1 cellular context compared by ENCODE assay signal in genomic region chr1:29379438-29380073, GRCh38.
TF ChIP-seq lines count a peak whose summit lies in the region.

No MANE protein-coding gene starts in this region.

TF ChIP-seq in H1, 55 proteins besides CTCF, POLR2A, EP300 and RAD21 (continued from another document):
- no peak for TF ChIP-seq MAFK (IDR thresholded peaks at IDR 0.05; ENCODE audit: low read depth, low read length)
- no peak for TF ChIP-seq ATF3 (IDR thresholded peaks at IDR 0.05; ENCODE audit: insufficient read depth, low read depth, low read length)
- TF ChIP-seq GTF2F1 (IDR thresholded peaks at IDR 0.05; ENCODE audit: borderline replicate concordance, low read depth, low read length), result no peak
- TF ChIP-seq SIN3A (conservative IDR thresholded peaks at IDR 0.05 in 1 of 2, IDR thresholded peaks at IDR 0.05 in 1 of 2; ENCODE audit: low read depth in 1 of 2, low read length in 2 of 2), result no peak; a peak in 1 of 4 replicates
- TF ChIP-seq JUND (IDR thresholded peaks at IDR 0.05; ENCODE audit: low read length), result no peak
- no peak for TF ChIP-seq SRF (IDR thresholded peaks at IDR 0.05; ENCODE audit: low read depth, low read length)
- TF ChIP-seq SP2 (IDR thresholded peaks at IDR 0.05; ENCODE audit: low read length), result no peak
- no peak for TF ChIP-seq SP4 (IDR thresholded peaks at IDR 0.05; ENCODE audit: low read length)
- TF ChIP-seq SIX5 (IDR thresholded peaks at IDR 0.05; ENCODE audit: low read depth, low read length), result no peak
- TF ChIP-seq CHD2 (IDR thresholded peaks at IDR 0.05; ENCODE audit: low read length), result no peak
- TF ChIP-seq USF2 (IDR thresholded peaks at IDR 0.05; ENCODE audit: low read length), result no peak
- TF ChIP-seq SIRT6 (IDR thresholded peaks at IDR 0.05; ENCODE audit: low read length), result no peak
- TF ChIP-seq GABPA (IDR thresholded peaks at IDR 0.05; ENCODE audit: borderline replicate concordance, insufficient read depth, low read length), result peak; percentile 32; the same call in 1 of the 2 replicates
- no peak for TF ChIP-seq RFX5 (IDR thresholded peaks at IDR 0.05; ENCODE audit: borderline replicate concordance, low read depth, low read length)
- 0 out of 2 replicates have a peak, but pooled peaks have one; percentile 26 for TF ChIP-seq YY1 (IDR thresholded peaks at IDR 0.05; ENCODE audit: low read depth, low read length)
- no peak for TF ChIP-seq BCL11A (IDR thresholded peaks at IDR 0.05; ENCODE audit: low read depth in 2 of 2, low read length in 2 of 2)
- peak; percentile 87 for TF ChIP-seq TAF7 (optimal IDR thresholded peaks at IDR 0.05; ENCODE audit: borderline replicate concordance, low read depth, low read length)
- TF ChIP-seq ATF2 (IDR thresholded peaks at IDR 0.05; ENCODE audit: low read length), result 0 out of 2 replicates have a peak, but pooled peaks have one; percentile 26
- no peak for TF ChIP-seq PHF8 (conservative IDR thresholded peaks at IDR 0.05; ENCODE audit: low read depth, low read length)
- TF ChIP-seq CBX5 (IDR thresholded peaks at IDR 0.05; ENCODE audit: low read depth, low read length), result no peak
- TF ChIP-seq TBP (IDR thresholded peaks at IDR 0.05; ENCODE audit: low read depth, low read length), result no peak
- no peak for TF ChIP-seq FOSL1 (IDR thresholded peaks at IDR 0.05; ENCODE audit: insufficient read depth, low read depth, low read length)
- TF ChIP-seq RXRA (IDR thresholded peaks at IDR 0.05; ENCODE audit: insufficient read depth, low read depth, low read length), result no peak
- TF ChIP-seq KDM5A (IDR thresholded peaks at IDR 0.05; ENCODE audit: low read length), result no peak
- TF ChIP-seq POU5F1 (IDR thresholded peaks at IDR 0.05; ENCODE audit: low read depth, low read length), result 0 out of 2 replicates have a peak, but pooled peaks have one; percentile 22
- no peak for TF ChIP-seq E2F6 (IDR thresholded peaks at IDR 0.05)
- TF ChIP-seq CHD7 (IDR thresholded peaks at IDR 0.05; ENCODE audit: insufficient replicate concordance, low read length), result no peak
- no peak for TF ChIP-seq NRF1 (IDR thresholded peaks at IDR 0.05; ENCODE audit: low read depth, low read length)
- TF ChIP-seq ZNF274 (IDR thresholded peaks at IDR 0.05; ENCODE audit: borderline replicate concordance, extremely low read depth, low read length), result no peak
- TF ChIP-seq HDAC2 (IDR thresholded peaks at IDR 0.05; ENCODE audit: borderline replicate concordance in 1 of 2, low read depth in 2 of 2, low read length in 2 of 2), result no peak
- no peak for TF ChIP-seq BRCA1 (IDR thresholded peaks at IDR 0.05; ENCODE audit: low read depth, low read length)
- TF ChIP-seq MAX (IDR thresholded peaks at IDR 0.05), result peak; percentile 14; the same call in 1 of the 2 replicates
- TF ChIP-seq CHD1 (IDR thresholded peaks at IDR 0.05; ENCODE audit: low read depth, low read length), result no peak
- no peak for TF ChIP-seq RBBP5 (IDR thresholded peaks at IDR 0.05; ENCODE audit: borderline replicate concordance, low read depth, low read length)
- no peak for TF ChIP-seq KDM4A (IDR thresholded peaks at IDR 0.05; ENCODE audit: low read depth, low read length, severe bottlenecking)
- TF ChIP-seq CTBP2 (IDR thresholded peaks at IDR 0.05; ENCODE audit: borderline replicate concordance, insufficient read depth, insufficient read length, low read length), result no peak
